ENCODE assay signal across 8 cellular contexts in the genomic region with DNA sequence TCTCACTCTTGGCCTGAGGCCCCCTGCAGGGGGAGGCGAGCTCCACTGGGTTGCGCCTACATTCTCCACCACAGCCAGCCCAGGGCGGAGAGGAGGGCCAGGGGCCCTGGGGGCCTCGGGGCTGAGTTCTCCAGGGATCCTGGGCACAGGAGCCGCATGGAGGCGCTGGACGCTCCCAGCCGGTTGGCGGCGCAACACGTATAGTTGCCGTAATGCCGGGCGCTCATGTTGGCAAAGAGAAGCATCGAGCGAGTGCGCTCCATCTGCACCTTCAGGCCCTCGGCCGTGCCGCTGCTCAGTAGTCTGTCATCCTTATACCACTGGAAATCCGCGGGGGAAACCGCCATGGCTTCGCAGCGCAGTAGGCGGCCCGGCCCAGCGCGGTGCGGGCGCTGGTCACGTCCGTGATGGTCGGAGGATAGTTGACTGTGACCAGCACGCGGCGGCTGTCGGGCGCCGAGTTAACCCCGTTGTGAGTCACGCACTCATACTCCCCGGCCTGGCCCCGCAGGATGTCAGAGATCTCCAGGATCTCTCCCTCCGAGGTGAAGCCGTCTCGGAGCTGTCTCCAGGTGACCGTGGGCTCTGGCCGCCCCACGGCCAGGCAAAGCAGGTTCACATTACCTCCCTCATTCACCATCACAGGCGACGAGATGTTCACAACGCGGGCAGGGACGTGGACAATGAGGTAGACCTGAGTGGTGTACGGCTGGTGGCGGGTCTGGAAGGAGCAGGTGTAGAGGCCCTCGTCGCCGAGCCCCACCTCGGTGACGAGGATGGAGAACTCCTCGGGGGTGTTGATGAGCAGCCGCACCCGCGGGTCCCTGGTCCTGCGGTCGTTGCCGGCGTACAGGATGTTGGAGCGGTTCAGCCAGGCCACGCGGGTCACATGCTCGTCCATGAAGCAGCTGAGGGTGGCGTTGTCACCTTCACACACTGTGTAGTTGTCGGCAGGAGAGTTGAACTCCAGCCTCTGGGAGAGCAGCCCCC. TPM values are rescaled to one million over a fixed set of nuclear protein-coding genes. Genes with fewer than 3 reads are reported as not detected.
DNase-seq lines count a peak whose midpoint lies in the region; ATAC-seq and TF ChIP-seq lines count a peak whose summit lies in the region.
"Not testable (repeated sequence)": the region's sequence is repeated elsewhere in the genome, so short reads cannot be mapped to it uniquely, and the experiment has no call there.

No MANE protein-coding gene starts in this region.

- TF ChIP-seq CTCF in activated B cell treated with CpG ODN at 0.5 μM for 24 hours (IDR thresholded peaks at IDR 0.05); endothelial cell (IDR thresholded peaks at IDR 0.05; ENCODE audit: unreplicated experiment): not testable (repeated sequence)

- peaks cover 9 to 19% (median 9%) of the 10 kb centered on the region in 4 donors for H3K4me1 Mint-ChIP-seq in CD4-positive, alpha-beta memory T cell
- H3K4me1 Mint-ChIP-seq in activated B cell treated with CpG ODN at 0.5 μM for 24 hours; endothelial cell (ENCODE audit: unreplicated experiment): not testable (repeated sequence)
- peaks cover 11% of the 10 kb centered on the region for H3K4me1 Mint-ChIP-seq in activated naive CD4-positive, alpha-beta T cell treated with anti-CD3 and anti-CD28 coated beads for 36 hours (ENCODE audit: low read depth)

- intact Hi-C loops in CD4-positive, alpha-beta memory T cell (cut with micrococcal nuclease); activated naive CD4-positive, alpha-beta T cell treated with anti-CD3 and anti-CD28 coated beads for 36 hours (cut with micrococcal nuclease): not testable (repeated sequence)
- intact Hi-C loops in activated B cell treated with CpG ODN at 0.5 μM for 24 hours (cut with micrococcal nuclease), result loop anchor here (5.0 to 10.0 kb wide), 2 partner anchors 438 to 805 kb away; a partner anchor contains a TSS

- H3K4me3 ChIP-seq in CD4-positive, alpha-beta memory T cell (ENCODE audit: low read length in 2 of 2), result peak overlapping the region; percentile 17 to 57

- H3K36me3 Mint-ChIP-seq in CD4-positive, alpha-beta memory T cell; activated B cell treated with CpG ODN at 0.5 μM for 24 hours (ENCODE audit: low read depth); activated naive CD4-positive, alpha-beta T cell treated with anti-CD3 and anti-CD28 coated beads for 36 hours (ENCODE audit: low read depth); endothelial cell (ENCODE audit: low read depth, unreplicated experiment): not testable (repeated sequence)

- POLR2A ChIA-PET in CD4-positive, alpha-beta memory T cell (lab: Charles Lee; ENCODE audit: partially characterized antibody), result interaction anchor here (1.3 kb wide), 1 partner anchor 96 kb away, joined by 5 read pairs; a partner anchor contains a TSS
- POLR2A ChIA-PET in activated B cell treated with CpG ODN at 0.5 μM for 24 hours (lab: Charles Lee), result not testable (repeated sequence)

- H3K9me3 Mint-ChIP-seq in CD4-positive, alpha-beta memory T cell; activated B cell treated with CpG ODN at 0.5 μM for 24 hours; activated naive CD4-positive, alpha-beta T cell treated with anti-CD3 and anti-CD28 coated beads for 36 hours; endothelial cell (ENCODE audit: unreplicated experiment): not testable (repeated sequence)

- H3K27ac ChIP-seq in CD4-positive, alpha-beta memory T cell (ENCODE audit: low read depth, low read length), result not testable (repeated sequence)
- peak overlapping the region; percentile 4 for H3K27ac ChIP-seq in layer of hippocampus (ENCODE audit: low read depth, low read length)

- H3K4me3 Mint-ChIP-seq in CD4-positive, alpha-beta memory T cell, result peak overlapping the region; percentile 90 to 98 (median 94)
- peak overlapping the region; percentile 87 for H3K4me3 Mint-ChIP-seq in activated B cell treated with CpG ODN at 0.5 μM for 24 hours
- peak overlapping the region; percentile 79 for H3K4me3 Mint-ChIP-seq in activated naive CD4-positive, alpha-beta T cell treated with anti-CD3 and anti-CD28 coated beads for 36 hours
- peak overlapping the region; percentile 85 for H3K4me3 Mint-ChIP-seq in endothelial cell (ENCODE audit: unreplicated experiment)

- DNase-seq in CD4-positive, alpha-beta memory T cell, result peak; percentile 51 to 70 (median 59)
- DNase-seq in NCI-H1092 treated with DMSO at 0.1 percent for 48 hours (lab: John Stamatoyannopoulos, UW), result peak; percentile 54
- DNase-seq in activated B cell treated with CpG ODN at 0.5 μM for 24 hours, result peak; percentile 23
- peak; percentile 58 for DNase-seq in activated naive CD4-positive, alpha-beta T cell treated with anti-CD3 and anti-CD28 coated beads for 36 hours
- DNase-seq in endothelial cell (ENCODE audit: low spot score), result peak; percentile 56
- peak; percentile 88 for DNase-seq in retina
- DNase-seq in stimulated activated naive CD4-positive, alpha-beta T cell treated with Interleukin-2 at 50 U/mL for 16 hours (lab: John Stamatoyannopoulos, UW), result peak; percentile 34

- H3K4me1 ChIP-seq in CD4-positive, alpha-beta memory T cell (ENCODE audit: insufficient read depth, low read length), result not testable (repeated sequence)

- not testable (repeated sequence) for H3K9me3 ChIP-seq in CD4-positive, alpha-beta memory T cell (ENCODE audit: control insufficient read depth in 1 of 2, low read length in 2 of 2)

- H3K27me3 Mint-ChIP-seq in CD4-positive, alpha-beta memory T cell; endothelial cell (ENCODE audit: unreplicated experiment): not testable (repeated sequence)
- H3K27me3 Mint-ChIP-seq in activated B cell treated with CpG ODN at 0.5 μM for 24 hours, result peaks cover 18% of the 10 kb centered on the region
- peaks cover 16% of the 10 kb centered on the region for H3K27me3 Mint-ChIP-seq in activated naive CD4-positive, alpha-beta T cell treated with anti-CD3 and anti-CD28 coated beads for 36 hours (ENCODE audit: low read depth)

- peak overlapping the region; percentile 6 to 94 (median 90) for H3K27ac Mint-ChIP-seq in CD4-positive, alpha-beta memory T cell
- H3K27ac Mint-ChIP-seq in activated B cell treated with CpG ODN at 0.5 μM for 24 hours, result peak overlapping the region; percentile 65
- not testable (repeated sequence) for H3K27ac Mint-ChIP-seq in activated naive CD4-positive, alpha-beta T cell treated with anti-CD3 and anti-CD28 coated beads for 36 hours; endothelial cell (ENCODE audit: unreplicated experiment)

- not testable (repeated sequence) for H3K36me3 ChIP-seq in CD4-positive, alpha-beta memory T cell (ENCODE audit: insufficient read depth, low read length)

- CTCF ChIA-PET in CD4-positive, alpha-beta memory T cell (lab: Charles Lee; ENCODE audit: partially characterized antibody), result interaction anchor here (1.4 kb wide), 1 partner anchor 11 kb away, joined by 3 read pairs; no protein-coding TSS in a partner anchor
- CTCF ChIA-PET in activated B cell treated with CpG ODN at 0.5 μM for 24 hours (lab: Charles Lee), result not testable (repeated sequence)
- CTCF ChIA-PET in activated naive CD4-positive, alpha-beta T cell treated with anti-CD3 and anti-CD28 coated beads for 36 hours (lab: Charles Lee), result interaction anchor here (0.6 to 0.7 kb wide), 2 partner anchors 112 to 434 kb away, joined by 3 read pairs; no protein-coding TSS in a partner anchor

- ATAC-seq in activated B cell treated with CpG ODN at 0.5 μM for 24 hours (ENCODE audit: low read depth), result peak; percentile 53

- not testable (repeated sequence) for H3K27me3 ChIP-seq in CD4-positive, alpha-beta memory T cell (ENCODE audit: insufficient read depth, low read length); layer of hippocampus (ENCODE audit: control insufficient read depth, insufficient read depth, low read length)

RNA-seq across cellular contexts. Expression of a gene that starts 6.8 kb away (rescaled TPM):
- 10 to 100 TPM; 17.7 to 19.6 TPM for total RNA-seq in CD4-positive, alpha-beta memory T cell
- 10 to 100 TPM in 1 of 2 donors, 1 to 10 TPM in 1; 7.4 to 10.1 TPM for polyA plus RNA-seq in CD4-positive, alpha-beta memory T cell
- total RNA-seq in activated B cell treated with CpG ODN at 0.5 μM for 24 hours (17.1 and 22.0 TPM in 2 replicates), endothelial cell (ENCODE audit: unreplicated experiment) (17.8 TPM)
- total RNA-seq in activated naive CD4-positive, alpha-beta T cell treated with anti-CD3 and anti-CD28 coated beads for 36 hours, result 10 to 100 TPM; 13.4 to 14.0 TPM

Comparison
In these comparisons a context has a peak if more than half of its experiments do, and no peak if none do; other contexts are left out.
1. DNase-seq: peak in every context shown above with its lines; median percentile 88 in retina; 59 in CD4-positive, alpha-beta memory T cell; 58 in activated naive CD4-positive, alpha-beta T cell treated with anti-CD3 and anti-CD28 coated beads for 36 hours; 56 in endothelial cell; 54 in NCI-H1092 treated with DMSO at 0.1 percent for 48 hours; 34 in stimulated activated naive CD4-positive, alpha-beta T cell treated with Interleukin-2 at 50 U/mL for 16 hours; 23 in activated B cell treated with CpG ODN at 0.5 μM for 24 hours.